Comparison of ENCODE assay signal across 15 cellular contexts in the genomic region with DNA sequence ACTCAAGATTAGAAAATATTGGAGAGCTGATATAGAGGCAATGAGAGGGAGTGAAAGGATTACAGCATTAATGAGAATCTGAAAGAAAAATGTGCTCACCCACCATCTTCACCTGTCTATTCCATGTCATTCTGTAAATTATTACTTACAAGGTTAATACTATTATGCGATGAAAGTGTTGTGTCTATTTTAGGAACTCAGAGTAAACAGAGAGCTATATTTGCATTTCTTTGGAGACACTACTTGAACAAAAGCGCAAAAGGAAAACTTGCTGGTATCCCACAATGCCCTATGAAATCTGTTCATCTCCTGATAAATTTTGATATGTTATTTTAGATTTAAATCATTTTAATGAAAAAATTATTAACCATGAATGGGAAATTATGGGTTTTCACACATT.
DNase-seq lines count a peak whose midpoint lies in the region; ATAC-seq, FAIRE-seq and TF ChIP-seq lines count a peak whose summit lies in the region.
"Had no signal": no experiment of that assay in that cellular context is flagged by ENCODE, and none has a peak within 500 bp of the region (broad histone marks: within the 10 kb centered on the region; RNA-seq: fewer than 3 reads in every experiment).

No MANE protein-coding gene starts in this region.

- DNase-seq in DMS53 (lab: John Stamatoyannopoulos, UW) (peak; percentile 6), DMS53 treated with DMSO at 0.1 percent for 48 hours (lab: John Stamatoyannopoulos, UW; ENCODE audit: unreplicated experiment) (no peak), astrocyte (ENCODE audit: low read depth) (no peak), pancreas (no peak), GM20000 (ENCODE audit: low spot score) (no peak), urothelium cell line (ENCODE audit: low spot score) (no peak)
- DNase-seq in activated naive CD8-positive, alpha-beta T cell treated with anti-CD3 and anti-CD28 coated beads for 36 hours: no peak
- DNase-seq: CD4-positive, alpha-beta memory T cell had no signal

- intact Hi-C loops in pancreas (cut with DNase I): no loop called here

- no peak for TF ChIP-seq CTCF in astrocyte (IDR thresholded peaks at IDR 0.05; ENCODE audit: insufficient read depth, low read depth, low read length)
- TF ChIP-seq CTCF in pancreas (IDR thresholded peaks at IDR 0.05): no peak
- TF ChIP-seq CTCF in GM20000 (IDR thresholded peaks at IDR 0.05; ENCODE audit: extremely low read depth, missing control alignments): no peak

- peaks cover 22% of the 10 kb centered on the region for H3K36me3 Mint-ChIP-seq in activated naive CD8-positive, alpha-beta T cell
- H3K36me3 Mint-ChIP-seq in activated naive CD8-positive, alpha-beta T cell treated with anti-CD3 and anti-CD28 coated beads for 36 hours: peaks cover 17% of the 10 kb centered on the region
- H3K36me3 Mint-ChIP-seq in astrocyte (ENCODE audit: low read depth, unreplicated experiment): peaks cover 7% of the 10 kb centered on the region

- no peak overlapping the region for H3K27ac ChIP-seq in astrocyte (ENCODE audit: low read depth, low read length)
- H3K27ac ChIP-seq in pancreas: no peak overlapping the region
- H3K27ac ChIP-seq: 22Rv1, BLaER1 had no signal

- ATAC-seq in pancreas: no peak
- ATAC-seq: GM23338 had no signal

- peaks cover 47% of the 10 kb centered on the region for H3K36me3 ChIP-seq in astrocyte (ENCODE audit: insufficient read depth, low read length)
- H3K36me3 ChIP-seq in pancreas: no peaks in the 10 kb centered on the region

- H3K4me3 ChIP-seq in astrocyte (ENCODE audit: insufficient read depth, low read depth, low read length) (no peak overlapping the region), pancreas (no peak overlapping the region)
- H3K4me3 ChIP-seq: BLaER1, GM23338 had no signal

- peaks cover 16% of the 10 kb centered on the region for H3K4me1 Mint-ChIP-seq in activated naive CD8-positive, alpha-beta T cell (ENCODE audit: low read depth)
- peaks cover 11% of the 10 kb centered on the region for H3K4me1 Mint-ChIP-seq in activated naive CD8-positive, alpha-beta T cell treated with anti-CD3 and anti-CD28 coated beads for 36 hours
- H3K4me1 Mint-ChIP-seq in astrocyte (ENCODE audit: low read depth, unreplicated experiment): no peaks in the 10 kb centered on the region
- H3K4me1 Mint-ChIP-seq: GM23338 had no signal

- FAIRE-seq in astrocyte (lab: Jason Lieb, UNC) (peak; percentile 29), pancreas (lab: Jason Lieb, UNC) (peak; percentile 9), urothelium cell line (lab: Jason Lieb, UNC) (no peak)
- FAIRE-seq: G401.6, GM12892 had no signal

- no peak overlapping the region for H3K4me2 ChIP-seq in astrocyte (ENCODE audit: low read length)
- H3K4me2 ChIP-seq: BLaER1, GM23338 had no signal

- no peaks in the 10 kb centered on the region for H3K27me3 Mint-ChIP-seq in activated naive CD8-positive, alpha-beta T cell
- H3K27me3 Mint-ChIP-seq in activated naive CD8-positive, alpha-beta T cell treated with anti-CD3 and anti-CD28 coated beads for 36 hours: no peaks in the 10 kb centered on the region
- H3K27me3 Mint-ChIP-seq in astrocyte (ENCODE audit: low read depth, unreplicated experiment): no peaks in the 10 kb centered on the region
- H3K27me3 Mint-ChIP-seq: CD4-positive, alpha-beta memory T cell had no signal

- H3K4me1 ChIP-seq in astrocyte (ENCODE audit: insufficient read depth, low read length) (peaks cover 6% of the 10 kb centered on the region), pancreas (peaks cover 0 to 4% (median 0%) of the 10 kb centered on the region in 3 donors)
- H3K4me1 ChIP-seq: BLaER1 had no signal

- H3K27ac Mint-ChIP-seq in activated naive CD8-positive, alpha-beta T cell: peak overlapping the region; percentile 80
- no peak overlapping the region for H3K27ac Mint-ChIP-seq in activated naive CD8-positive, alpha-beta T cell treated with anti-CD3 and anti-CD28 coated beads for 36 hours
- no peak overlapping the region for H3K27ac Mint-ChIP-seq in astrocyte (ENCODE audit: unreplicated experiment)
- H3K27ac Mint-ChIP-seq: CD4-positive, alpha-beta memory T cell; GM23338 had no signal

- no peak overlapping the region for H3K4me3 Mint-ChIP-seq in activated naive CD8-positive, alpha-beta T cell
- H3K4me3 Mint-ChIP-seq in activated naive CD8-positive, alpha-beta T cell treated with anti-CD3 and anti-CD28 coated beads for 36 hours: no peak overlapping the region
- no peak overlapping the region for H3K4me3 Mint-ChIP-seq in astrocyte (ENCODE audit: unreplicated experiment)
- H3K4me3 Mint-ChIP-seq: CD14-positive monocyte; CD4-positive, alpha-beta memory T cell; GM23338 had no signal

- H3K79me2 ChIP-seq in astrocyte (ENCODE audit: insufficient read depth, low read length): no peaks in the 10 kb centered on the region

- H4K20me1 ChIP-seq in astrocyte (ENCODE audit: insufficient read depth, low read length): peaks cover 4% of the 10 kb centered on the region
- H4K20me1 ChIP-seq: BLaER1 had no signal

- H3K9me3 ChIP-seq in astrocyte (ENCODE audit: insufficient read depth, low read depth, low read length) (no peaks in the 10 kb centered on the region), pancreas (no peaks in the 10 kb centered on the region)
- H3K9me3 ChIP-seq: BLaER1 had no signal

- H2AFZ ChIP-seq in astrocyte (ENCODE audit: low read depth, low read length): no peak overlapping the region
- H2AFZ ChIP-seq: GM23338 had no signal

- H3K9me3 Mint-ChIP-seq in activated naive CD8-positive, alpha-beta T cell (ENCODE audit: low read depth): no peaks in the 10 kb centered on the region
- no peaks in the 10 kb centered on the region for H3K9me3 Mint-ChIP-seq in activated naive CD8-positive, alpha-beta T cell treated with anti-CD3 and anti-CD28 coated beads for 36 hours
- H3K9me3 Mint-ChIP-seq in astrocyte (ENCODE audit: unreplicated experiment): no peaks in the 10 kb centered on the region
- H3K9me3 Mint-ChIP-seq: CD4-positive, alpha-beta memory T cell; GM23338 had no signal

- no peaks in the 10 kb centered on the region for H3K27me3 ChIP-seq in astrocyte (ENCODE audit: insufficient read depth, low read length)
- H3K27me3 ChIP-seq in pancreas: no peaks in the 10 kb centered on the region
- H3K27me3 ChIP-seq: BLaER1 had no signal

- 32 to 38% methylated on average over 2 of the region's 2 CpGs for WGBS in pancreas, 2 donors

- no peak overlapping the region for H3K9ac ChIP-seq in astrocyte (ENCODE audit: low read length)
- H3K9ac ChIP-seq: BLaER1 had no signal
